ENCODE assay signal across 2 cellular contexts in the genomic region with DNA sequence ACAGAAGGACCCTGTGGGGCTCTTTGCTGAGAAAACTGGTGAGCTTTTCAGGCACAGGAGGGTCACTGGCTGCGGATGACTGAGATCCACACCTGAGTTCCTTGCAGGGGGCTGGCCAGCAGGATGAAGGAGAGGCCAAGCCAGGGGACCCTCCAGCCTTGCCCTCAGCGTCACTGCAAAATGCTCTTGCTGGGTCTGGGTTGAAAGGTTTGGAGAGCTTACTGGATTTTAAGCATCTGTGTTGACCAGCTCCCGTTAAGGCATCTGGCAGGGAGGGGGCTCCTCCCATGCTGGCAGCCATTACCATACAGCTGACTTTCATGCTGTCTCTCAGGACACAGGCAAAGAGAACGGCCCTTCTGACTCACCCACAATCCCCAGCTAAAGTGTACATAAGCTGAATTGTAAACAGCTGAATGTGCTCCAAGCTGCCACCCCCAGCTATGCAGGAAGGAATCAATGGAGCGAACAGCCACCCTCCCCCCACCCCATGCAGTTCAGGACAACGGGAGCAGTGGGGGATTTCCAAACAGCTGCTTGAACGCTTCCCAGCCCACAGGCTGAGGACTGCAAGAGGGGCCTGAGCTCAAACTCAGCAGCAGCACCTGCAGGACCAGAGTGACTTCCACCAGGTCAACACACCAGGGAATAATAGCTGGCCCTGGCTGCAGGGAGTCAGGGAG.
A peak's percentile ranks its signal among the peaks of the same experiment; 100 is the strongest.
TF ChIP-seq lines count a peak whose summit lies in the region.

No MANE protein-coding gene starts in this region.

TF ChIP-seq in GM12891, 5 proteins besides CTCF, POLR2A, EP300 and RAD21 (continued from another document):
- no peak for TF ChIP-seq PAX5 (IDR thresholded peaks at IDR 0.05; ENCODE audit: insufficient read depth, low read length, severe bottlenecking)

TF ChIP-seq in HepG2, 621 proteins besides CTCF, POLR2A, EP300 and RAD21 (continued from another document and continues in another):
- TF ChIP-seq, protein P1, sequence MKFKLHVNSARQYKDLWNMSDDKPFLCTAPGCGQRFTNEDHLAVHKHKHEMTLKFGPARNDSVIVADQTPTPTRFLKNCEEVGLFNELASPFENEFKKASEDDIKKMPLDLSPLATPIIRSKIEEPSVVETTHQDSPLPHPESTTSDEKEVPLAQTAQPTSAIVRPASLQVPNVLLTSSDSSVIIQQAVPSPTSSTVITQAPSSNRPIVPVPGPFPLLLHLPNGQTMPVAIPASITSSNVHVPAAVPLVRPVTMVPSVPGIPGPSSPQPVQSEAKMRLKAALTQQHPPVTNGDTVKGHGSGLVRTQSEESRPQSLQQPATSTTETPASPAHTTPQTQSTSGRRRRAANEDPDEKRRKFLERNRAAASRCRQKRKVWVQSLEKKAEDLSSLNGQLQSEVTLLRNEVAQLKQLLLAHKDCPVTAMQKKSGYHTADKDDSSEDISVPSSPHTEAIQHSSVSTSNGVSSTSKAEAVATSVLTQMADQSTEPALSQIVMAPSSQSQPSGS (CRISPR knock-in tag; IDR thresholded peaks at IDR 0.05): peak; percentile 84
- TF ChIP-seq PTBP1 (IDR thresholded peaks at IDR 0.05; ENCODE audit: low read depth, low read length, poor library complexity, severe bottlenecking) (no peak), FOXA1 (IDR thresholded peaks at IDR 0.05) (peak; percentile 96), FOXA1 (CRISPR knock-in tag; IDR thresholded peaks at IDR 0.05) (peak; percentile 99), NONO (IDR thresholded peaks at IDR 0.05) (no peak), NONO (CRISPR knock-in tag; conservative IDR thresholded peaks at IDR 0.05) (peak; percentile 93; the same call in 1 of the 2 replicates), ZNF317 (CRISPR knock-in tag; IDR thresholded peaks at IDR 0.05) (peak; percentile 90), ZFP41 (CRISPR knock-in tag; IDR thresholded peaks at IDR 0.05; ENCODE audit: borderline replicate concordance) (peak; percentile 43; the same call in 1 of the 2 replicates), CENPX (CRISPR knock-in tag; IDR thresholded peaks at IDR 0.05) (no peak), HES4 (CRISPR knock-in tag; IDR thresholded peaks at IDR 0.05; ENCODE audit: borderline replicate concordance) (no peak), MYC (CRISPR knock-in tag; IDR thresholded peaks at IDR 0.05; ENCODE audit: borderline replicate concordance) (peak; percentile 83), FOXK1 (CRISPR knock-in tag; IDR thresholded peaks at IDR 0.05; ENCODE audit: borderline replicate concordance, low read depth) (peak; percentile 94), ZNF746 (CRISPR knock-in tag; IDR thresholded peaks at IDR 0.05) (peak; percentile 75; the same call in 1 of the 2 replicates), ELF4 (CRISPR knock-in tag; IDR thresholded peaks at IDR 0.05; ENCODE audit: borderline replicate concordance) (no peak), ZNF781 (CRISPR knock-in tag; IDR thresholded peaks at IDR 0.05; ENCODE audit: borderline replicate concordance, not compliant biosample characterization) (no peak), SMC3 (IDR thresholded peaks at IDR 0.05; ENCODE audit: low read length) (peak; percentile 27; the same call in 1 of the 2 replicates), ZNF556 (CRISPR knock-in tag; IDR thresholded peaks at IDR 0.05; ENCODE audit: borderline replicate concordance) (peak; percentile 91; the same call in 1 of the 2 replicates), KDM6A (CRISPR knock-in tag; IDR thresholded peaks at IDR 0.05; ENCODE audit: low read depth) (peak; percentile 89), CBX2 (IDR thresholded peaks at IDR 0.05; ENCODE audit: low read depth, low read length) (no peak), CBX2 (CRISPR knock-in tag; IDR thresholded peaks at IDR 0.05; ENCODE audit: low read depth) (no peak), ZNF570 (CRISPR knock-in tag; IDR thresholded peaks at IDR 0.05; ENCODE audit: borderline replicate concordance) (no peak), HNRNPLL (IDR thresholded peaks at IDR 0.05; ENCODE audit: low read depth, low read length, poor library complexity, severe bottlenecking) (no peak), PCBP2 (optimal IDR thresholded peaks at IDR 0.05; ENCODE audit: low read depth, low read length, poor library complexity, severe bottlenecking) (no peak), TBX2 (CRISPR knock-in tag; IDR thresholded peaks at IDR 0.05; ENCODE audit: borderline replicate concordance) (peak; percentile 99), ISL2 (CRISPR knock-in tag; IDR thresholded peaks at IDR 0.05) (peak; percentile 88), ZNF644 (CRISPR knock-in tag; IDR thresholded peaks at IDR 0.05; ENCODE audit: low read depth) (peak; percentile 74), ZMYM3 (CRISPR knock-in tag; IDR thresholded peaks at IDR 0.05) (no peak; the same call in 1 of the 2 replicates), TCF12 (IDR thresholded peaks at IDR 0.05) (no peak), TCF12 (CRISPR knock-in tag; IDR thresholded peaks at IDR 0.05) (peak; percentile 83), KDM3A (CRISPR knock-in tag; IDR thresholded peaks at IDR 0.05; ENCODE audit: low read depth) (peak; percentile 87)
- TF ChIP-seq, protein P2, sequence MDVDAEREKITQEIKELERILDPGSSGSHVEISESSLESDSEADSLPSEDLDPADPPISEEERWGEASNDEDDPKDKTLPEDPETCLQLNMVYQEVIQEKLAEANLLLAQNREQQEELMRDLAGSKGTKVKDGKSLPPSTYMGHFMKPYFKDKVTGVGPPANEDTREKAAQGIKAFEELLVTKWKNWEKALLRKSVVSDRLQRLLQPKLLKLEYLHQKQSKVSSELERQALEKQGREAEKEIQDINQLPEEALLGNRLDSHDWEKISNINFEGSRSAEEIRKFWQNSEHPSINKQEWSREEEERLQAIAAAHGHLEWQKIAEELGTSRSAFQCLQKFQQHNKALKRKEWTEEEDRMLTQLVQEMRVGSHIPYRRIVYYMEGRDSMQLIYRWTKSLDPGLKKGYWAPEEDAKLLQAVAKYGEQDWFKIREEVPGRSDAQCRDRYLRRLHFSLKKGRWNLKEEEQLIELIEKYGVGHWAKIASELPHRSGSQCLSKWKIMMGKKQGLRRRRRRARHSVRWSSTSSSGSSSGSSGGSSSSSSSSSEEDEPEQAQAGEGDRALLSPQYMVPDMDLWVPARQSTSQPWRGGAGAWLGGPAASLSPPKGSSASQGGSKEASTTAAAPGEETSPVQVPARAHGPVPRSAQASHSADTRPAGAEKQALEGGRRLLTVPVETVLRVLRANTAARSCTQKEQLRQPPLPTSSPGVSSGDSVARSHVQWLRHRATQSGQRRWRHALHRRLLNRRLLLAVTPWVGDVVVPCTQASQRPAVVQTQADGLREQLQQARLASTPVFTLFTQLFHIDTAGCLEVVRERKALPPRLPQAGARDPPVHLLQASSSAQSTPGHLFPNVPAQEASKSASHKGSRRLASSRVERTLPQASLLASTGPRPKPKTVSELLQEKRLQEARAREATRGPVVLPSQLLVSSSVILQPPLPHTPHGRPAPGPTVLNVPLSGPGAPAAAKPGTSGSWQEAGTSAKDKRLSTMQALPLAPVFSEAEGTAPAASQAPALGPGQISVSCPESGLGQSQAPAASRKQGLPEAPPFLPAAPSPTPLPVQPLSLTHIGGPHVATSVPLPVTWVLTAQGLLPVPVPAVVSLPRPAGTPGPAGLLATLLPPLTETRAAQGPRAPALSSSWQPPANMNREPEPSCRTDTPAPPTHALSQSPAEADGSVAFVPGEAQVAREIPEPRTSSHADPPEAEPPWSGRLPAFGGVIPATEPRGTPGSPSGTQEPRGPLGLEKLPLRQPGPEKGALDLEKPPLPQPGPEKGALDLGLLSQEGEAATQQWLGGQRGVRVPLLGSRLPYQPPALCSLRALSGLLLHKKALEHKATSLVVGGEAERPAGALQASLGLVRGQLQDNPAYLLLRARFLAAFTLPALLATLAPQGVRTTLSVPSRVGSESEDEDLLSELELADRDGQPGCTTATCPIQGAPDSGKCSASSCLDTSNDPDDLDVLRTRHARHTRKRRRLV (CRISPR knock-in tag; IDR thresholded peaks at IDR 0.05): peak; percentile 86; the same call in 1 of the 2 replicates
- TF ChIP-seq, protein P3, sequence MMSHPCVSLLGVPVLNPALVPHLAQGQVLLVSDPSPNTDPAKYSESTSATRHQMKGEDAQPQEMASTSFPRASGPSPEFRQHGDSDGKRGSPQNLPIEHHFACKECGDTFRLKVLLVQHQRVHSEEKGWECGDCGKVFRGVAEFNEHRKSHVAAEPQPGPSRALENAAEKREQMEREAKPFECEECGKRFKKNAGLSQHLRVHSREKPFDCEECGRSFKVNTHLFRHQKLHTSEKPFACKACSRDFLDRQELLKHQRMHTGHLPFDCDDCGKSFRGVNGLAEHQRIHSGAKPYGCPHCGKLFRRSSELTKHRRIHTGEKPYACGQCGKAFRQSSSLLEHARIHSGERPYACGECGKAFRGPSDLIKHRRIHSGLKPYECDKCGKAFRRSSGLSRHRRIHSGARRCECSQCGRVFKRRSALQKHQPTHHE (CRISPR knock-in tag; IDR thresholded peaks at IDR 0.05; ENCODE audit: borderline replicate concordance): peak; percentile 89; the same call in 1 of the 2 replicates
- TF ChIP-seq, protein P4, sequence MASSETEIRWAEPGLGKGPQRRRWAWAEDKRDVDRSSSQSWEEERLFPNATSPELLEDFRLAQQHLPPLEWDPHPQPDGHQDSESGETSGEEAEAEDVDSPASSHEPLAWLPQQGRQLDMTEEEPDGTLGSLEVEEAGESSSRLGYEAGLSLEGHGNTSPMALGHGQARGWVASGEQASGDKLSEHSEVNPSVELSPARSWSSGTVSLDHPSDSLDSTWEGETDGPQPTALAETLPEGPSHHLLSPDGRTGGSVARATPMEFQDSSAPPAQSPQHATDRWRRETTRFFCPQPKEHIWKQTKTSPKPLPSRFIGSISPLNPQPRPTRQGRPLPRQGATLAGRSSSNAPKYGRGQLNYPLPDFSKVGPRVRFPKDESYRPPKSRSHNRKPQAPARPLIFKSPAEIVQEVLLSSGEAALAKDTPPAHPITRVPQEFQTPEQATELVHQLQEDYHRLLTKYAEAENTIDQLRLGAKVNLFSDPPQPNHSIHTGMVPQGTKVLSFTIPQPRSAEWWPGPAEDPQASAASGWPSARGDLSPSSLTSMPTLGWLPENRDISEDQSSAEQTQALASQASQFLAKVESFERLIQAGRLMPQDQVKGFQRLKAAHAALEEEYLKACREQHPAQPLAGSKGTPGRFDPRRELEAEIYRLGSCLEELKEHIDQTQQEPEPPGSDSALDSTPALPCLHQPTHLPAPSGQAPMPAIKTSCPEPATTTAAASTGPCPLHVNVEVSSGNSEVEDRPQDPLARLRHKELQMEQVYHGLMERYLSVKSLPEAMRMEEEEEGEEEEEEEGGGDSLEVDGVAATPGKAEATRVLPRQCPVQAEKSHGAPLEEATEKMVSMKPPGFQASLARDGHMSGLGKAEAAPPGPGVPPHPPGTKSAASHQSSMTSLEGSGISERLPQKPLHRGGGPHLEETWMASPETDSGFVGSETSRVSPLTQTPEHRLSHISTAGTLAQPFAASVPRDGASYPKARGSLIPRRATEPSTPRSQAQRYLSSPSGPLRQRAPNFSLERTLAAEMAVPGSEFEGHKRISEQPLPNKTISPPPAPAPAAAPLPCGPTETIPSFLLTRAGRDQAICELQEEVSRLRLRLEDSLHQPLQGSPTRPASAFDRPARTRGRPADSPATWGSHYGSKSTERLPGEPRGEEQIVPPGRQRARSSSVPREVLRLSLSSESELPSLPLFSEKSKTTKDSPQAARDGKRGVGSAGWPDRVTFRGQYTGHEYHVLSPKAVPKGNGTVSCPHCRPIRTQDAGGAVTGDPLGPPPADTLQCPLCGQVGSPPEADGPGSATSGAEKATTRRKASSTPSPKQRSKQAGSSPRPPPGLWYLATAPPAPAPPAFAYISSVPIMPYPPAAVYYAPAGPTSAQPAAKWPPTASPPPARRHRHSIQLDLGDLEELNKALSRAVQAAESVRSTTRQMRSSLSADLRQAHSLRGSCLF (CRISPR knock-in tag; IDR thresholded peaks at IDR 0.05; ENCODE audit: borderline replicate concordance): no peak
- TF ChIP-seq, protein P5, sequence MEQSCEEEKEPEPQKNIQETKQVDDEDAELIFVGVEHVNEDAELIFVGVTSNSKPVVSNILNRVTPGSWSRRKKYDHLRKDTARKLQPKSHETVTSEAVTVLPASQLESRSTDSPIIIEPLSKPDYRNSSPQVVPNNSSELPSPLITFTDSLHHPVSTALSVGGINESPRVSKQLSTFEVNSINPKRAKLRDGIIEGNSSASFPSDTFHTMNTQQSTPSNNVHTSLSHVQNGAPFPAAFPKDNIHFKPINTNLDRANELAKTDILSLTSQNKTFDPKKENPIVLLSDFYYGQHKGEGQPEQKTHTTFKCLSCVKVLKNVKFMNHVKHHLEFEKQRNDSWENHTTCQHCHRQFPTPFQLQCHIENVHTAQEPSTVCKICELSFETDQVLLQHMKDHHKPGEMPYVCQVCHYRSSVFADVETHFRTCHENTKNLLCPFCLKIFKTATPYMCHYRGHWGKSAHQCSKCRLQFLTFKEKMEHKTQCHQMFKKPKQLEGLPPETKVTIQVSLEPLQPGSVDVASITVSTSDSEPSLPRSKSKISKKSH (CRISPR knock-in tag; IDR thresholded peaks at IDR 0.05; ENCODE audit: borderline replicate concordance): no peak
- TF ChIP-seq, protein P6, sequence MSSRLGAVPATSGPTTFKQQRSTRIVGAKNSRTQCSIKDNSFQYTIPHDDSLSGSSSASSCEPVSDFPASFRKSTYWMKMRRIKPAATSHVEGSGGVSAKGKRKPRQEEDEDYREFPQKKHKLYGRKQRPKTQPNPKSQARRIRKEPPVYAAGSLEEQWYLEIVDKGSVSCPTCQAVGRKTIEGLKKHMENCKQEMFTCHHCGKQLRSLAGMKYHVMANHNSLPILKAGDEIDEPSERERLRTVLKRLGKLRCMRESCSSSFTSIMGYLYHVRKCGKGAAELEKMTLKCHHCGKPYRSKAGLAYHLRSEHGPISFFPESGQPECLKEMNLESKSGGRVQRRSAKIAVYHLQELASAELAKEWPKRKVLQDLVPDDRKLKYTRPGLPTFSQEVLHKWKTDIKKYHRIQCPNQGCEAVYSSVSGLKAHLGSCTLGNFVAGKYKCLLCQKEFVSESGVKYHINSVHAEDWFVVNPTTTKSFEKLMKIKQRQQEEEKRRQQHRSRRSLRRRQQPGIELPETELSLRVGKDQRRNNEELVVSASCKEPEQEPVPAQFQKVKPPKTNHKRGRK (CRISPR knock-in tag; IDR thresholded peaks at IDR 0.05): no peak
- TF ChIP-seq, protein P7, sequence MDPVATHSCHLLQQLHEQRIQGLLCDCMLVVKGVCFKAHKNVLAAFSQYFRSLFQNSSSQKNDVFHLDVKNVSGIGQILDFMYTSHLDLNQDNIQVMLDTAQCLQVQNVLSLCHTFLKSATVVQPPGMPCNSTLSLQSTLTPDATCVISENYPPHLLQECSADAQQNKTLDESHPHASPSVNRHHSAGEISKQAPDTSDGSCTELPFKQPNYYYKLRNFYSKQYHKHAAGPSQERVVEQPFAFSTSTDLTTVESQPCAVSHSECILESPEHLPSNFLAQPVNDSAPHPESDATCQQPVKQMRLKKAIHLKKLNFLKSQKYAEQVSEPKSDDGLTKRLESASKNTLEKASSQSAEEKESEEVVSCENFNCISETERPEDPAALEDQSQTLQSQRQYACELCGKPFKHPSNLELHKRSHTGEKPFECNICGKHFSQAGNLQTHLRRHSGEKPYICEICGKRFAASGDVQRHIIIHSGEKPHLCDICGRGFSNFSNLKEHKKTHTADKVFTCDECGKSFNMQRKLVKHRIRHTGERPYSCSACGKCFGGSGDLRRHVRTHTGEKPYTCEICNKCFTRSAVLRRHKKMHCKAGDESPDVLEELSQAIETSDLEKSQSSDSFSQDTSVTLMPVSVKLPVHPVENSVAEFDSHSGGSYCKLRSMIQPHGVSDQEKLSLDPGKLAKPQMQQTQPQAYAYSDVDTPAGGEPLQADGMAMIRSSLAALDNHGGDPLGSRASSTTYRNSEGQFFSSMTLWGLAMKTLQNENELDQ (CRISPR knock-in tag; IDR thresholded peaks at IDR 0.05; ENCODE audit: borderline replicate concordance): no peak
- TF ChIP-seq, protein P8, sequence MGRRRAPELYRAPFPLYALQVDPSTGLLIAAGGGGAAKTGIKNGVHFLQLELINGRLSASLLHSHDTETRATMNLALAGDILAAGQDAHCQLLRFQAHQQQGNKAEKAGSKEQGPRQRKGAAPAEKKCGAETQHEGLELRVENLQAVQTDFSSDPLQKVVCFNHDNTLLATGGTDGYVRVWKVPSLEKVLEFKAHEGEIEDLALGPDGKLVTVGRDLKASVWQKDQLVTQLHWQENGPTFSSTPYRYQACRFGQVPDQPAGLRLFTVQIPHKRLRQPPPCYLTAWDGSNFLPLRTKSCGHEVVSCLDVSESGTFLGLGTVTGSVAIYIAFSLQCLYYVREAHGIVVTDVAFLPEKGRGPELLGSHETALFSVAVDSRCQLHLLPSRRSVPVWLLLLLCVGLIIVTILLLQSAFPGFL (CRISPR knock-in tag; IDR thresholded peaks at IDR 0.05): no peak
